12 cellular contexts compared by ENCODE assay signal in genomic region chr1:27350673-27351540, GRCh38. TPM values are rescaled to one million over a fixed set of nuclear protein-coding genes. Genes with fewer than 3 reads are reported as not detected.
DNase-seq lines count a peak whose midpoint lies in the region; ATAC-seq, FAIRE-seq and TF ChIP-seq lines count a peak whose summit lies in the region.
"Had no signal": no experiment of that assay in that cellular context is flagged by ENCODE, and none has a peak within 500 bp of the region (broad histone marks: within the 10 kb centered on the region; RNA-seq: fewer than 3 reads in every experiment).

No MANE protein-coding gene starts in this region.

- H3K27me3 Mint-ChIP-seq in activated naive CD8-positive, alpha-beta T cell treated with anti-CD3 and anti-CD28 coated beads for 36 hours = no peaks in the 10 kb centered on the region

- H3K36me3 Mint-ChIP-seq in activated naive CD8-positive, alpha-beta T cell treated with anti-CD3 and anti-CD28 coated beads for 36 hours = peaks cover 7% of the 10 kb centered on the region

- peak in 2 of 9 donors; percentile 23 to 33 for TF ChIP-seq CTCF in heart right ventricle (IDR thresholded peaks at IDR 0.05)

- H3K4me1 ChIP-seq in heart right ventricle (peaks cover 14 to 31% (median 26%) of the 10 kb centered on the region in 9 donors), neuron (ENCODE audit: insufficient read depth, low read length) (no peaks in the 10 kb centered on the region)

- FAIRE-seq in urothelium cell line (lab: Jason Lieb, UNC) = no peak

- intact Hi-C loops in heart right ventricle (cut with DNase I) = loop anchor here in 2 of 10 donors (10.0 kb wide), 1 partner anchor 46 kb away; no protein-coding TSS in a partner anchor

- peak overlapping the region in 9 of 10 donors; percentile 1 to 59 (median 48) for H3K4me3 ChIP-seq in heart right ventricle
- H3K4me3 ChIP-seq in neuron (ENCODE audit: low read length) = peak overlapping the region; percentile 12

- peaks cover 8% of the 10 kb centered on the region for H3K4me1 Mint-ChIP-seq in activated naive CD8-positive, alpha-beta T cell treated with anti-CD3 and anti-CD28 coated beads for 36 hours

- 13 to 19% methylated on average over 56 to 62 of the region's 62 CpGs for WGBS in heart right ventricle, 2 donors

- H3K27ac ChIP-seq in heart right ventricle = peak overlapping the region in 5 of 10 donors; percentile 4 to 59 (median 55)
- H3K27ac ChIP-seq: neutrophil had no signal

- H2AFZ ChIP-seq in neuron (ENCODE audit: low read depth, low read length) = peak overlapping the region; percentile 51

- H3K27me3 ChIP-seq in heart right ventricle = no peaks in the 10 kb centered on the region
- H3K27me3 ChIP-seq in neuron (ENCODE audit: insufficient read depth, low read length) = no peaks in the 10 kb centered on the region
- H3K27me3 ChIP-seq: neutrophil had no signal

- peaks cover 0 to 39% (median 10%) of the 10 kb centered on the region in 9 donors for H3K36me3 ChIP-seq in heart right ventricle
- peaks cover 7% of the 10 kb centered on the region for H3K36me3 ChIP-seq in neuron (ENCODE audit: insufficient read depth, low read length)

- no peak overlapping the region for H3K4me3 Mint-ChIP-seq in activated naive CD8-positive, alpha-beta T cell treated with anti-CD3 and anti-CD28 coated beads for 36 hours
- H3K4me3 Mint-ChIP-seq: T-helper 2 cell treated with Interferon-gamma antibody and Interleukin-4, amounts not matched to agents 5 μg/mL and 100 μg/mL, for 36 hours had no signal

- no peak overlapping the region for H3K27ac Mint-ChIP-seq in activated naive CD8-positive, alpha-beta T cell treated with anti-CD3 and anti-CD28 coated beads for 36 hours
- H3K27ac Mint-ChIP-seq: T-helper 2 cell treated with Interferon-gamma antibody and Interleukin-4, amounts not matched to agents 5 μg/mL and 100 μg/mL, for 36 hours had no signal

- no peaks in the 10 kb centered on the region for H3K9me3 Mint-ChIP-seq in activated naive CD8-positive, alpha-beta T cell treated with anti-CD3 and anti-CD28 coated beads for 36 hours
- H3K9me3 Mint-ChIP-seq: T-helper 2 cell treated with Interferon-gamma antibody and Interleukin-4, amounts not matched to agents 5 μg/mL and 100 μg/mL, for 36 hours had no signal

- DNase-seq in AG08395 (ENCODE audit: low spot score) (peak; percentile 47), SK-N-DZ (ENCODE audit: low spot score) (peak; percentile 88), heart right ventricle (peak; percentile 61 to 70), NOMO-1 treated with dmso at 0.1 percent for 144 hours (lab: John Stamatoyannopoulos, UW; ENCODE audit: unreplicated experiment) (no peak), urothelium cell line (ENCODE audit: low spot score) (no peak)
- no peak for DNase-seq in activated naive CD8-positive, alpha-beta T cell treated with anti-CD3 and anti-CD28 coated beads for 36 hours
- DNase-seq: activated effector memory CD4-positive, alpha-beta T cell treated with anti-CD3 and anti-CD28 coated beads, Interleukin-2, amount 50 U/mL, for 16 hours had no signal

- peak; percentile 34 to 75 (median 54) for ATAC-seq in heart right ventricle
- no peak for ATAC-seq in GM18873 (IDR thresholded peaks at IDR 0.05; ENCODE audit: low FRiP score, unreplicated experiment)

- H3K9me3 ChIP-seq in heart right ventricle (no peaks in the 10 kb centered on the region), neuron (ENCODE audit: low read length) (no peaks in the 10 kb centered on the region)
- H3K9me3 ChIP-seq: neutrophil had no signal

RNA-seq across cellular contexts. Expression of gene SYTL1, which starts 9.1 kb away (rescaled TPM):
- 0.56 and 0.86 TPM in 2 replicates for polyA plus RNA-seq in SK-N-DZ (2014; cell fraction: cytosol; rRNA removed)
- polyA plus RNA-seq in SK-N-DZ (2014; cell fraction: nucleus; rRNA removed) = 2.0 and 5.2 TPM in 2 replicates
- 1 to 10 TPM in 2 of 10 donors, under 1 TPM in 8; 0.30 to 4.3 (median 0.68) TPM for total RNA-seq in heart right ventricle
- polyA plus RNA-seq in heart right ventricle = 1 to 10 TPM in 1 of 2 donors, under 1 TPM in 1; 0.46 to 2.5 TPM
- 10 to 100 TPM; 39.6 to 45.5 TPM for total RNA-seq in activated naive CD8-positive, alpha-beta T cell treated with anti-CD3 and anti-CD28 coated beads for 36 hours

RNA-seq across cellular contexts. Expression of gene MAP3K6, which starts 15.9 kb away (rescaled TPM):
- polyA plus RNA-seq in SK-N-DZ (2014; cell fraction: cytosol; rRNA removed) = 1.1 and 1.7 TPM in 2 replicates
- 21.1 and 28.0 TPM in 2 replicates for polyA plus RNA-seq in SK-N-DZ (2014; cell fraction: nucleus; rRNA removed)
- total RNA-seq in heart right ventricle = 10 to 100 TPM; 18.6 to 71.1 (median 27.1) TPM
- 100 to 1,000 TPM in 1 of 2 donors, 10 to 100 TPM in 1; 58.5 to 179 TPM for polyA plus RNA-seq in heart right ventricle
- total RNA-seq in activated naive CD8-positive, alpha-beta T cell treated with anti-CD3 and anti-CD28 coated beads for 36 hours = 1 to 10 TPM; 3.0 to 4.5 TPM

RNA-seq across cellular contexts. Expression of gene FCN3, which starts 23.7 kb away (rescaled TPM):
- not detected in 2 replicates for polyA plus RNA-seq in SK-N-DZ (2014; cell fraction: cytosol; rRNA removed)
- not detected in 2 replicates for polyA plus RNA-seq in SK-N-DZ (2014; cell fraction: nucleus; rRNA removed)
- total RNA-seq in heart right ventricle = 100 to 1,000 TPM in 1 of 10 donors, 10 to 100 TPM in 3, 1 to 10 TPM in 6; 1.6 to 161 (median 4.2) TPM
- polyA plus RNA-seq in heart right ventricle = 100 to 1,000 TPM; 124 to 210 TPM
- total RNA-seq in activated naive CD8-positive, alpha-beta T cell treated with anti-CD3 and anti-CD28 coated beads for 36 hours = not detected
- total RNA-seq: NCI-H460 had no signal

RNA-seq across cellular contexts. Expression of gene TMEM222, which starts 28.9 kb away (rescaled TPM):
- polyA plus RNA-seq in SK-N-DZ (2014; cell fraction: cytosol; rRNA removed) = 45.4 and 46.7 TPM in 2 replicates
- 45.2 and 47.0 TPM in 2 replicates for polyA plus RNA-seq in SK-N-DZ (2014; cell fraction: nucleus; rRNA removed)
- total RNA-seq in heart right ventricle = 10 to 100 TPM; 24.1 to 32.8 (median 26.4) TPM
- 10 to 100 TPM; 32.2 to 47.2 TPM for polyA plus RNA-seq in heart right ventricle
- total RNA-seq in activated naive CD8-positive, alpha-beta T cell treated with anti-CD3 and anti-CD28 coated beads for 36 hours = 10 to 100 TPM; 38.3 to 41.0 TPM

RNA-seq across cellular contexts. Expression of gene CD164L2, which starts 32.2 kb away (rescaled TPM):
- not detected in 2 replicates for polyA plus RNA-seq in SK-N-DZ (2014; cell fraction: cytosol; rRNA removed)
- not detected in 2 replicates for polyA plus RNA-seq in SK-N-DZ (2014; cell fraction: nucleus; rRNA removed)
- not detected for total RNA-seq in heart right ventricle
- not detected for polyA plus RNA-seq in heart right ventricle
- not detected for total RNA-seq in activated naive CD8-positive, alpha-beta T cell treated with anti-CD3 and anti-CD28 coated beads for 36 hours
- total RNA-seq: NCI-H460 had no signal

Comparison
In these comparisons a context has a peak if more than half of its experiments do, and no peak if none do; other contexts are left out.
1. DNase-seq: peak in AG08395 (single experiment), SK-N-DZ (single experiment) and heart right ventricle (2 of 2); none in activated naive CD8-positive, alpha-beta T cell treated with anti-CD3 and anti-CD28 coated beads for 36 hours (single experiment), NOMO-1 treated with dmso at 0.1 percent for 144 hours (single experiment) and urothelium cell line (single experiment).
2. RNA of gene SYTL1, which starts 9.1 kb away (total RNA-seq): 39.6 to 45.5 TPM in activated naive CD8-positive, alpha-beta T cell treated with anti-CD3 and anti-CD28 coated beads for 36 hours; 0.30 to 4.3 TPM in heart right ventricle; every median in the first group is over 4 times any median in the second.